Comparison of ENCODE assay signal across 8 cellular contexts in genomic region chr2:218291934-218292699, GRCh38. TPM values are rescaled to one million over a fixed set of nuclear protein-coding genes. Genes with fewer than 3 reads are reported as not detected.
DNase-seq lines count a peak whose midpoint lies in the region; ATAC-seq and TF ChIP-seq lines count a peak whose summit lies in the region.

A gene with protein sequence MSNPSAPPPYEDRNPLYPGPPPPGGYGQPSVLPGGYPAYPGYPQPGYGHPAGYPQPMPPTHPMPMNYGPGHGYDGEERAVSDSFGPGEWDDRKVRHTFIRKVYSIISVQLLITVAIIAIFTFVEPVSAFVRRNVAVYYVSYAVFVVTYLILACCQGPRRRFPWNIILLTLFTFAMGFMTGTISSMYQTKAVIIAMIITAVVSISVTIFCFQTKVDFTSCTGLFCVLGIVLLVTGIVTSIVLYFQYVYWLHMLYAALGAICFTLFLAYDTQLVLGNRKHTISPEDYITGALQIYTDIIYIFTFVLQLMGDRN (minus strand): TSS chr2:218292503. CDS start chr2:218282141, 10,362 bp downstream.

- peak within 1 kb of the TSS; percentile 48; the same call in 1 of the 2 replicates for H3K9ac ChIP-seq in OCI-LY1 (ENCODE audit: low read length)

- intact Hi-C loops in natural killer cell (cut with micrococcal nuclease): loop anchor here (1.0 to 2.0 kb wide), 2 partner anchors 22 to 105 kb away; partner anchors contain the start of genes AAMP and PNKD

- H3K4me2 ChIP-seq in OCI-LY1 (ENCODE audit: low read length): peak within 1 kb of the TSS; percentile 71

- H3K9me3 Mint-ChIP-seq in natural killer cell: no peaks in the 10 kb centered on the region

- H3K4me3 ChIP-seq in OCI-LY1 (ENCODE audit: low read depth, low read length, poor library complexity, severe bottlenecking): peak within 1 kb of the TSS; percentile 59

- H4K20me1 ChIP-seq in OCI-LY1 (ENCODE audit: insufficient read depth, low read length): no peaks in the 10 kb centered on the region

- H3K9me2 ChIP-seq in OCI-LY1 (ENCODE audit: low read depth, low read length): no peaks in the 10 kb centered on the region

- peak within 1 kb of the TSS; percentile 100 for H3K27ac Mint-ChIP-seq in natural killer cell

- H3K36me3 Mint-ChIP-seq in natural killer cell: no peaks in the 10 kb centered on the region

- TF ChIP-seq CTCF in OCI-LY1 (IDR thresholded peaks at IDR 0.05; ENCODE audit: low read length) (peak; percentile 62), natural killer cell (IDR thresholded peaks at IDR 0.05) (peak; percentile 95)

- peak within 1 kb of the TSS; percentile 69 for H3K27ac ChIP-seq in OCI-LY1 (ENCODE audit: low read depth, low read length, poor library complexity, severe bottlenecking)

- no peaks in the 10 kb centered on the region for H3K79me2 ChIP-seq in OCI-LY1 (ENCODE audit: insufficient read depth, low read length)

- no peak within 1 kb of the TSS for H2AFZ ChIP-seq in OCI-LY1 (ENCODE audit: low read length)

- H3K36me3 ChIP-seq in OCI-LY1 (ENCODE audit: insufficient read depth, low read length): no peaks in the 10 kb centered on the region

- ATAC-seq in HG02973 (IDR thresholded peaks at IDR 0.05; ENCODE audit: unreplicated experiment) (peak; percentile 62), natural killer cell (peak; percentile 90 to 97 (median 95))
- peak; percentile 89 for ATAC-seq in stimulated activated naive CD8-positive, alpha-beta T cell treated with anti-CD3 and anti-CD28 coated beads, Interleukin-15, Interleukin-2, amounts not matched to agents 100 U/mL and 50 U/mL, for 24 hours

- no peaks in the 10 kb centered on the region for H3K9me3 ChIP-seq in OCI-LY1 (ENCODE audit: low read length)

- H3K4me3 Mint-ChIP-seq in natural killer cell: peak within 1 kb of the TSS; percentile 92

- H3K4me1 Mint-ChIP-seq in natural killer cell: peaks cover 46 to 63% of the 10 kb centered on the region in 2 donors

- H3F3A ChIP-seq in OCI-LY1 (ENCODE audit: insufficient read depth, low read length): no peaks in the 10 kb centered on the region

- H3K27me3 ChIP-seq in OCI-LY1 (ENCODE audit: insufficient read depth, low read length): no peaks in the 10 kb centered on the region

- DNase-seq in SIG-M5 treated with dmso at 0.1 percent for 504 hours (lab: John Stamatoyannopoulos, UW; ENCODE audit: unreplicated experiment): peak; percentile 80
- DNase-seq in SIG-M5 (lab: John Stamatoyannopoulos, UW): no peak
- peak; percentile 78 for DNase-seq in activated T-helper 1 cell treated with Interleukin-2 at 50 U/mL for 16 hours (ENCODE audit: low read depth)
- DNase-seq in fibroblast of gingiva (ENCODE audit: low read depth): peak; percentile 72
- peak; percentile 86 for DNase-seq in natural killer cell
- DNase-seq in stimulated activated naive CD8-positive, alpha-beta T cell treated with anti-CD3 and anti-CD28 coated beads, Interleukin-15, Interleukin-2, amounts not matched to agents 100 U/mL and 50 U/mL, for 24 hours: peak; percentile 86

- H3K27me3 Mint-ChIP-seq in natural killer cell (ENCODE audit: low read depth in 2 of 2): no peaks in the 10 kb centered on the region

- peaks cover 32% of the 10 kb centered on the region for H3K4me1 ChIP-seq in OCI-LY1 (ENCODE audit: insufficient read depth, low read length, severe bottlenecking)

RNA-seq across cellular contexts. Expression of the gene that starts here (rescaled TPM):
- total RNA-seq in natural killer cell: 100 to 1,000 TPM in 1 of 3 donors, 10 to 100 TPM in 2; 84.9 to 107 (median 95.1) TPM
